18 cellular contexts compared by ENCODE assay signal in genomic region chr20:51945881-51946280, GRCh38.
"Had no signal": no experiment of that assay in that cellular context is flagged by ENCODE, and none has a peak within 500 bp of the region (broad histone marks: within the 10 kb centered on the region; RNA-seq: fewer than 3 reads in every experiment).

No MANE protein-coding gene starts in this region.

- H3K36me3 ChIP-seq: MG63, SJCRH30 had no signal

- H3K9me3 ChIP-seq: MG63, SJCRH30 had no signal

- H3K27me3 ChIP-seq: MG63, SJCRH30 had no signal

- H3K4me1 ChIP-seq: SJCRH30 had no signal

- H3K4me3 ChIP-seq: MG63, SJCRH30, SK-N-MC had no signal

- DNase-seq: KBM-7, MG63, NCI-H1092, NCI-H1105 treated with DMSO at 0.1 percent for 48 hours, NCI-H1417 treated with DMSO at 0.1 percent for 48 hours, NCI-H146, NCI-H1694 treated with DMSO at 0.1 percent for 48 hours, NCI-H1930, NCI-H2081, NCI-H2107, NCI-H2227 treated with DMSO at 0.1 percent for 48 hours, NCI-H524, NCI-H526 treated with DMSO at 0.1 percent for 48 hours, NCI-H748 treated with DMSO at 0.1 percent for 48 hours, RPMI8226, SHP77 treated with DMSO at 0.1 percent for 48 hours, SJCRH30 had no signal
